Comparison of ENCODE assay signal across 8 cellular contexts in genomic region chrX:56995271-56995994, GRCh38. TPM values are rescaled to one million over a fixed set of nuclear protein-coding genes. Genes with fewer than 3 reads are reported as not detected.
DNase-seq lines count a peak whose midpoint lies in the region; ATAC-seq and TF ChIP-seq lines count a peak whose summit lies in the region.

Gene SPIN3, minus strand, starts transcription at chrX:56995541. Its CDS starts 594 bp downstream, at chrX:56994947.

- no peaks in the 10 kb centered on the region for H3K4me1 ChIP-seq in ectodermal cell (ENCODE audit: control insufficient read depth, insufficient read depth, low read length)

- H3K27me3 ChIP-seq in ectodermal cell (ENCODE audit: control insufficient read depth, insufficient read depth, low read length, poor library complexity, severe bottlenecking) = no peaks in the 10 kb centered on the region

- H3K4me1 Mint-ChIP-seq in activated CD4-positive, alpha-beta memory T cell treated with anti-CD3 and anti-CD28 coated beads for 36 hours (ENCODE audit: low read depth) = peaks cover 39% of the 10 kb centered on the region

- H3K27ac ChIP-seq in ectodermal cell (ENCODE audit: insufficient read depth, low read depth, low read length, poor library complexity, severe bottlenecking) = peak within 1 kb of the TSS; percentile 88

- POLR2A ChIA-PET in activated CD4-positive, alpha-beta memory T cell treated with anti-CD3 and anti-CD28 coated beads for 36 hours (lab: Charles Lee) = no interaction called here

- H3K36me3 Mint-ChIP-seq in activated CD4-positive, alpha-beta memory T cell treated with anti-CD3 and anti-CD28 coated beads for 36 hours = peaks cover 13% of the 10 kb centered on the region

- H3K4me3 Mint-ChIP-seq in activated CD4-positive, alpha-beta memory T cell treated with anti-CD3 and anti-CD28 coated beads for 36 hours = peak within 1 kb of the TSS; percentile 83

- H3K27ac Mint-ChIP-seq in activated CD4-positive, alpha-beta memory T cell treated with anti-CD3 and anti-CD28 coated beads for 36 hours = peak within 1 kb of the TSS; percentile 87

- no peak for TF ChIP-seq CTCF in lower leg skin (IDR thresholded peaks at IDR 0.05)

- ATAC-seq in GM18867 (IDR thresholded peaks at IDR 0.05; ENCODE audit: unreplicated experiment) (peak; percentile 95), HG03060 (IDR thresholded peaks at IDR 0.05; ENCODE audit: low read depth, unreplicated experiment) (peak; percentile 86)

- 0 to 1% methylated on average over 36 to 39 of the region's 39 CpGs for WGBS in ectodermal cell, 2 experiments
- 2 to 35% methylated on average over 18 to 33 of the region's 39 CpGs for WGBS in lower leg skin, 2 donors

- no peak for TF ChIP-seq POLR2A in lower leg skin (IDR thresholded peaks at IDR 0.05)

- CTCF ChIA-PET in activated CD4-positive, alpha-beta memory T cell treated with anti-CD3 and anti-CD28 coated beads for 36 hours (lab: Charles Lee) = interaction anchor here (0.8 kb wide), 1 partner anchor 232 kb away, joined by 3 read pairs; no protein-coding TSS in a partner anchor

- no peaks in the 10 kb centered on the region for H3K9me3 ChIP-seq in ectodermal cell (ENCODE audit: control insufficient read depth, low read length)

- H3K9me3 Mint-ChIP-seq in activated CD4-positive, alpha-beta memory T cell treated with anti-CD3 and anti-CD28 coated beads for 36 hours = no peaks in the 10 kb centered on the region

- DNase-seq in A172 (ENCODE audit: low spot score) = peak; percentile 84
- peak; percentile 85 for DNase-seq in NCI-H460 (ENCODE audit: extremely low read depth, low read depth)
- peak; percentile 81 for DNase-seq in activated CD4-positive, alpha-beta memory T cell treated with anti-CD3 and anti-CD28 coated beads for 36 hours
- DNase-seq in lower leg skin (ENCODE audit: low spot score in 2 of 2) = peak; percentile 38 to 93
- peak; percentile 56 to 57 for DNase-seq in stimulated activated CD4-positive, alpha-beta T cell treated with anti-CD3 and anti-CD28 coated beads, Interleukin-2, amount 100 ng/mL, for 48 hours

- no peaks in the 10 kb centered on the region for H3K27me3 Mint-ChIP-seq in activated CD4-positive, alpha-beta memory T cell treated with anti-CD3 and anti-CD28 coated beads for 36 hours

- H3K36me3 ChIP-seq in ectodermal cell (ENCODE audit: control insufficient read depth, insufficient read depth, low read length) = peaks cover 9% of the 10 kb centered on the region

- H3K4me3 ChIP-seq in ectodermal cell (ENCODE audit: insufficient read depth, low read depth, low read length) = peak within 1 kb of the TSS; percentile 58
- peak within 1 kb of the TSS; percentile 38 for H3K4me3 ChIP-seq in lower leg skin (ENCODE audit: low read depth, poor library complexity, severe bottlenecking)

- intact Hi-C loops in activated CD4-positive, alpha-beta memory T cell treated with anti-CD3 and anti-CD28 coated beads for 36 hours (cut with micrococcal nuclease) = loop anchor here (1.0 kb wide), 1 partner anchor 126 kb away; the partner anchor contains the start of gene SPIN2B
- intact Hi-C loops in lower leg skin (cut with DNase I; ENCODE audit: low total_unique reads) = no loop called here

RNA-seq across cellular contexts. Expression of gene SPIN3, which starts in this region (rescaled TPM):
- 12.4 TPM in 2 replicates for total RNA-seq in A172 (2014; rRNA removed; shearing (Covaris generic))
- total RNA-seq in NCI-H460 (2014; rRNA removed; shearing (Covaris generic)) = 24.0 and 26.5 TPM in 2 replicates
- 36.9 and 55.6 TPM in 2 replicates for polyA plus RNA-seq in NCI-H460 (2014; cell fraction: nucleus; rRNA removed)
- 1 to 10 TPM; 7.6 to 8.0 TPM for total RNA-seq in activated CD4-positive, alpha-beta memory T cell treated with anti-CD3 and anti-CD28 coated beads for 36 hours
- 19.8 TPM for polyA plus RNA-seq in ectodermal cell (2013, experiment 1 of 4)
- 18.7 TPM for polyA plus RNA-seq in ectodermal cell (2013, experiment 2 of 4)
- polyA plus RNA-seq in ectodermal cell (2013, experiment 3 of 4) = 16.5 TPM
- 18.9 TPM for polyA plus RNA-seq in ectodermal cell (2013, experiment 4 of 4)
- 1 to 10 TPM; 1.7 to 5.5 (median 3.0) TPM for total RNA-seq in lower leg skin

Comparison
In these comparisons a context has a peak if more than half of its experiments do, and no peak if none do; other contexts are left out.
1. Peak in every context shown above with its lines: DNase-seq, ATAC-seq, H3K4me3 ChIP-seq and H3K27ac ChIP-seq.